In genomic region chr20:24662286-24662685, GRCh38 we compare ENCODE assay signal across 21 cellular contexts.
DNase-seq lines count a peak whose midpoint lies in the region; ATAC-seq and TF ChIP-seq lines count a peak whose summit lies in the region.
"Had no signal": no experiment of that assay in that cellular context is flagged by ENCODE, and none has a peak within 500 bp of the region (broad histone marks: within the 10 kb centered on the region; RNA-seq: fewer than 3 reads in every experiment).

No MANE protein-coding gene starts in this region.

- CTCF ChIA-PET in HEK293 (lab: Yijun Ruan, JAX): no interaction called here

- no peak for TF ChIP-seq CTCF in HEK293 (tag by site-specific recombination; IDR thresholded peaks at IDR 0.05)

- intact Hi-C loops in posterior vena cava (cut with DNase I): no loop called here

- H3K4me1 ChIP-seq in HEK293 (ENCODE audit: control insufficient read depth, insufficient read depth, low read length): no peaks in the 10 kb centered on the region

- peak; percentile 9 for DNase-seq in DMS79 treated with DMSO at 0.1 percent for 48 hours (lab: John Stamatoyannopoulos, UW)
- no peak for DNase-seq in DMS79 (lab: John Stamatoyannopoulos, UW)
- DNase-seq in RPMI7951 (ENCODE audit: low read depth): peak; percentile 49
- DNase-seq in posterior vena cava (ENCODE audit: low spot score): peak; percentile 49
- no peak for DNase-seq in stimulated activated naive CD4-positive, alpha-beta T cell treated with Interleukin-2 at 50 U/mL for 16 hours (lab: John Stamatoyannopoulos, UW)
- DNase-seq in NCI-H446 treated with DMSO at 0.1 percent for 48 hours (lab: John Stamatoyannopoulos, UW): no peak
- DNase-seq: CD4-positive, alpha-beta memory T cell; DND-41; H7; NCI-H1436 treated with DMSO at 0.1 percent for 48 hours; NCI-H2081; NCI-H226; NCI-H774; RPMI8226; SHP77 treated with DMSO at 0.1 percent for 48 hours; T-helper 1 cell had no signal

- no peak overlapping the region for H3K27ac ChIP-seq in HEK293 (ENCODE audit: extremely low read depth, low read depth, low read length)
- H3K27ac ChIP-seq: 22Rv1, HL-60, KMS-11 had no signal

- H3K4me3 ChIP-seq in HEK293 (ENCODE audit: low read depth, low read length): no peak overlapping the region

- POLR2A ChIA-PET in HEK293 (lab: Yijun Ruan, JAX): no interaction called here

- H3K9me3 ChIP-seq in HEK293 (ENCODE audit: control insufficient read depth, insufficient read depth, low read depth, low read length): no peaks in the 10 kb centered on the region

- H3K36me3 ChIP-seq in HEK293 (ENCODE audit: control insufficient read depth in 2 of 2, insufficient read depth in 1 of 2, low read length in 2 of 2): no peaks in the 10 kb centered on the region

- no peak for ATAC-seq in GM21723 (IDR thresholded peaks at IDR 0.05; ENCODE audit: unreplicated experiment)

TF ChIP-seq in HEK293, 187 proteins besides CTCF, POLR2A, EP300 and RAD21:
- no peak for TF ChIP-seq ZNF157 (tag by site-specific recombination; IDR thresholded peaks at IDR 0.05)
- TF ChIP-seq ZNF366 (tag by site-specific recombination; conservative IDR thresholded peaks at IDR 0.05): no peak
- TF ChIP-seq ZIC2 (tag by site-specific recombination; IDR thresholded peaks at IDR 0.05): 0 out of 2 replicates have a peak, but pooled peaks have one; percentile 21

Comparison
In these comparisons a context has a peak if more than half of its experiments do, and no peak if none do; other contexts are left out.
1. DNase-seq: peak in DMS79 treated with DMSO at 0.1 percent for 48 hours (single experiment), RPMI7951 (single experiment) and posterior vena cava (single experiment); none in DMS79 (single experiment), stimulated activated naive CD4-positive, alpha-beta T cell treated with Interleukin-2 at 50 U/mL for 16 hours (single experiment) and NCI-H446 treated with DMSO at 0.1 percent for 48 hours (single experiment).